ENCODE assay signal across 8 cellular contexts in genomic region chr15:78148392-78149067, GRCh38. TPM values are rescaled to one million over a fixed set of nuclear protein-coding genes. Genes with fewer than 3 reads are reported as not detected.
DNase-seq lines count a peak whose midpoint lies in the region; ATAC-seq and TF ChIP-seq lines count a peak whose summit lies in the region.

No MANE protein-coding gene starts in this region.

- peaks cover 4% of the 10 kb centered on the region; the same call in 1 of the 2 replicates for H3K27me3 Mint-ChIP-seq in WTC11 (ENCODE audit: low read depth)
- peaks cover 3 to 7% (median 4%) of the 10 kb centered on the region in 3 donors for H3K27me3 Mint-ChIP-seq in immature natural killer cell (ENCODE audit: low read depth in 3 of 3)

- H3K36me3 Mint-ChIP-seq in WTC11 (no peaks in the 10 kb centered on the region), immature natural killer cell (peaks cover 0 to 5% (median 0%) of the 10 kb centered on the region in 3 donors)

- no peaks in the 10 kb centered on the region for H3K27me3 ChIP-seq in tibial artery

- H3K4me1 Mint-ChIP-seq in WTC11 (peaks cover 23% of the 10 kb centered on the region), immature natural killer cell (peaks cover 23 to 37% of the 10 kb centered on the region in 2 donors)

- peak overlapping the region; percentile 87 to 96 for H3K4me3 ChIP-seq in tibial artery

- TF ChIP-seq CTCF in 22Rv1 (IDR thresholded peaks at IDR 0.05) = no peak
- TF ChIP-seq CTCF in WTC11 (IDR thresholded peaks at IDR 0.05) = no peak
- TF ChIP-seq CTCF in tibial artery (IDR thresholded peaks at IDR 0.05) = no peak
- no peak for TF ChIP-seq CTCF in GM10266 (IDR thresholded peaks at IDR 0.05; ENCODE audit: control insufficient read depth, insufficient read depth, low read depth, missing control alignments)

- intact Hi-C loops in tibial artery (cut with DNase I; ENCODE audit: low total_unique reads) = loop anchor here (5.0 kb wide), 1 partner anchor 156 kb away; no protein-coding TSS in a partner anchor

- peak overlapping the region; percentile 94 for H3K27ac Mint-ChIP-seq in WTC11
- peak overlapping the region; percentile 80 to 94 (median 91) for H3K27ac Mint-ChIP-seq in immature natural killer cell

- peak overlapping the region; percentile 98 for H3K4me3 Mint-ChIP-seq in WTC11
- peak overlapping the region; percentile 94 to 97 (median 96) for H3K4me3 Mint-ChIP-seq in immature natural killer cell

- CTCF ChIA-PET in WTC11 (lab: Charles Lee) = interaction anchor here (0.7 to 2.7 kb wide), 9 partner anchors 17 to 1113 kb away, joined by 3 to 24 read pairs (median 3); partner anchors contain the start of genes ACSBG1 and CIB2

- H3K27ac ChIP-seq in 22Rv1 (peak overlapping the region; percentile 69), tibial artery (peak overlapping the region; percentile 83 to 87)

- POLR2A ChIA-PET in WTC11 (lab: Charles Lee) = interaction anchor here (0.6 to 1.9 kb wide), 4 partner anchors 9 to 668 kb away, joined by 4 to 12 read pairs (median 4); partner anchors contain the start of gene CIB2

- H3K9me3 ChIP-seq in tibial artery = no peaks in the 10 kb centered on the region

- peak; percentile 2 for ATAC-seq in GM19397 (IDR thresholded peaks at IDR 0.05; ENCODE audit: unreplicated experiment)
- peak; percentile 23 for ATAC-seq in WTC11

- H3K36me3 ChIP-seq in tibial artery = no peaks in the 10 kb centered on the region

- H3K4me1 ChIP-seq in tibial artery = peaks cover 0 to 33% (median 16%) of the 10 kb centered on the region in 4 donors

- no peaks in the 10 kb centered on the region for H3K9me3 Mint-ChIP-seq in WTC11
- no peaks in the 10 kb centered on the region for H3K9me3 Mint-ChIP-seq in immature natural killer cell

- no peak for DNase-seq in WTC11 (ENCODE audit: low spot score)
- DNase-seq in immature natural killer cell = no peak
- DNase-seq in tibial artery = no peak
- no peak for DNase-seq in H4 (ENCODE audit: low spot score)
- no peak for DNase-seq in GM10266 (ENCODE audit: extremely low spot score)
- no peak for DNase-seq in COLO668 (lab: John Stamatoyannopoulos, UW; ENCODE audit: unreplicated experiment)

TF ChIP-seq in WTC11, 78 proteins besides CTCF, POLR2A, EP300 and RAD21:
- TF ChIP-seq ERG (CRISPR knock-in tag; IDR thresholded peaks at IDR 0.05) = no peak
- TF ChIP-seq NFYB (CRISPR knock-in tag; conservative IDR thresholded peaks at IDR 0.05; ENCODE audit: low read depth) = 0 out of 2 replicates have a peak, but pooled peaks have one; percentile 0

RNA-seq across cellular contexts. Expression of gene IDH3A, which starts 0.6 kb away (rescaled TPM):
- total RNA-seq in WTC11 (2021) = 37.8 to 56.6 TPM (median 38.5 TPM) in 3 replicates
- 10 to 100 TPM; 39.6 to 59.7 (median 41.4) TPM for polyA plus RNA-seq in immature natural killer cell
- 77.3 and 101 TPM in 2 replicates for total RNA-seq in H4 (2014; rRNA removed; shearing (Covaris generic))

RNA-seq across cellular contexts. Expression of gene CIB2, which starts 17.3 kb away (rescaled TPM):
- 45.2 to 56.4 TPM (median 56.2 TPM) in 3 replicates for total RNA-seq in WTC11 (2021)
- 1 to 10 TPM in 2 of 3 donors, not detected in 1; 1.8 to 2.8 TPM for polyA plus RNA-seq in immature natural killer cell
- total RNA-seq in H4 (2014; rRNA removed; shearing (Covaris generic)) = 1.1 TPM in 1 of 2 replicates, not detected in the other

RNA-seq across cellular contexts. Expression of gene SH2D7, which starts 56.2 kb away (rescaled TPM):
- not detected in 3 replicates for total RNA-seq in WTC11 (2021)
- polyA plus RNA-seq in immature natural killer cell = not detected
- total RNA-seq in H4 (2014; rRNA removed; shearing (Covaris generic)) = not detected in 2 replicates

Comparison
In these comparisons a context has a peak if more than half of its experiments do, and no peak if none do; other contexts are left out.
1. RNA of gene CIB2, which starts 17.3 kb away (total RNA-seq): 45.2 to 56.4 TPM in WTC11; 1.1 TPM in H4; every median in the first group is over 10 times any median in the second.